20 cellular contexts compared by ENCODE assay signal in the genomic region with DNA sequence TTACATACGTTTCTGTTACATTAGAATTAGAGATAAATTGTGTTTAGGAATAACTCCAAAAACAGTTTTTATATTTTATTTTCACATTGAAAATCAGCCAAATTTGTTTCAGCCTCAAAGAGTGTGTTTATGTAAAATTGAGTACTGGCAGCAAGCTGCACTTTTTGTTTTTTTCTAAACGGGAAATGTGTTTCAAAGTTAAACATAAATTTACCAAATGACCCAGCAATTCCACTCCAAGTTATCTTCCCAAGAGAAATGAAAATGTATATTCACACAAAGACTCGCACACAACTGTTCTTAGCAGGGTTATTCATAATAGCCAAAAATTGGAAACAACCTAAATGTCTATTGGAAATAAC. TPM values are rescaled to one million over a fixed set of nuclear protein-coding genes. Genes with fewer than 3 reads are reported as not detected.
DNase-seq lines count a peak whose midpoint lies in the region; ATAC-seq and TF ChIP-seq lines count a peak whose summit lies in the region.
"Had no signal": no experiment of that assay in that cellular context is flagged by ENCODE, and none has a peak within 500 bp of the region (broad histone marks: within the 10 kb centered on the region; RNA-seq: fewer than 3 reads in every experiment).

No MANE protein-coding gene starts in this region.

- no peaks in the 10 kb centered on the region for H4K20me1 ChIP-seq in hepatocyte (ENCODE audit: insufficient read depth, poor library complexity, severe bottlenecking)

- H2AFZ ChIP-seq in hepatocyte: no peak overlapping the region
- H2AFZ ChIP-seq: GM23248 had no signal

- intact Hi-C loops in psoas muscle (cut with DNase I): no loop called here

- H3K4me1 ChIP-seq in HEK293 (ENCODE audit: control insufficient read depth, insufficient read depth, low read length) (peaks cover 8% of the 10 kb centered on the region), hepatocyte (ENCODE audit: insufficient read depth) (peaks cover 21% of the 10 kb centered on the region), psoas muscle (peaks cover 28% of the 10 kb centered on the region)
- H3K4me1 ChIP-seq: BE2C had no signal

- H3K4me2 ChIP-seq in hepatocyte: peak overlapping the region; percentile 42

- peak; percentile 32 for DNase-seq in GM12865 (ENCODE audit: low read depth)
- no peak for DNase-seq in hepatocyte (ENCODE audit: low spot score)
- no peak for DNase-seq in psoas muscle
- DNase-seq: ACHN; BE2C; C1 segment of cervical spinal cord; CD4-positive, CD25-positive, alpha-beta regulatory T cell; CD8-positive, alpha-beta memory T cell; COR-L47; DMS 273 treated with DMSO at 0.1 percent for 48 hours; DMS53; DND-41; EL; GM23248 had no signal

- H3K36me3 ChIP-seq in HEK293 (ENCODE audit: control insufficient read depth in 2 of 2, insufficient read depth in 1 of 2, low read length in 2 of 2) (no peaks in the 10 kb centered on the region), hepatocyte (replicated peaks; ENCODE audit: insufficient read depth, low read depth) (no peaks in the 10 kb centered on the region), psoas muscle (ENCODE audit: insufficient read depth in 1 of 2, low read depth in 1 of 2) (no peaks in the 10 kb centered on the region)
- H3K36me3 ChIP-seq: BE2C, HAP-1 had no signal

- no peaks in the 10 kb centered on the region for H3K79me2 ChIP-seq in hepatocyte

- no peaks in the 10 kb centered on the region for H3K9me2 ChIP-seq in hepatocyte (replicated peaks; ENCODE audit: insufficient read depth)

- POLR2A ChIA-PET in HEK293 (lab: Yijun Ruan, JAX): no interaction called here

- H3K27ac ChIP-seq in HEK293 (ENCODE audit: extremely low read depth, low read depth, low read length) (no peak overlapping the region), hepatocyte (no peak overlapping the region), psoas muscle (peak overlapping the region; percentile 76)
- H3K27ac ChIP-seq: GM23248 had no signal

- H3K9me3 ChIP-seq in HEK293 (ENCODE audit: control insufficient read depth, insufficient read depth, low read depth, low read length): no peaks in the 10 kb centered on the region
- H3K9me3 ChIP-seq in hepatocyte (ENCODE audit: low read depth): no peaks in the 10 kb centered on the region
- no peaks in the 10 kb centered on the region for H3K9me3 ChIP-seq in psoas muscle
- H3K9me3 ChIP-seq: BE2C, HAP-1 had no signal

- CTCF ChIA-PET in HEK293 (lab: Yijun Ruan, JAX): interaction anchor here (0.6 kb wide), 1 partner anchor 26 kb away, joined by 5 read pairs; no protein-coding TSS in a partner anchor

- H3K27me3 ChIP-seq in hepatocyte (no peaks in the 10 kb centered on the region), psoas muscle (ENCODE audit: insufficient read depth in 3 of 3, low read length in 2 of 3) (no peaks in the 10 kb centered on the region)
- H3K27me3 ChIP-seq: BE2C had no signal

- ATAC-seq in psoas muscle: no peak
- no peak for ATAC-seq in HG02678 (IDR thresholded peaks at IDR 0.05; ENCODE audit: unreplicated experiment)
- no peak for ATAC-seq in HG03025 (IDR thresholded peaks at IDR 0.05; ENCODE audit: low FRiP score, unreplicated experiment)
- ATAC-seq in HG03196 (IDR thresholded peaks at IDR 0.05; ENCODE audit: unreplicated experiment): no peak
- ATAC-seq: HepG2 had no signal

- 64% methylated on average over 3 of the region's 3 CpGs for WGBS in hepatocyte (ENCODE audit: low lambda C conversion rate, missing lambda C conversion rate)
- WGBS in psoas muscle, 3 donors: 50 to 72% (median 58%) methylated on average over 3 of the region's 3 CpGs

- TF ChIP-seq CTCF in GM12865 (IDR thresholded peaks at IDR 0.05; ENCODE audit: insufficient read depth, low read depth, low read length, missing control alignments) (no peak), HEK293 (tag by site-specific recombination; IDR thresholded peaks at IDR 0.05) (no peak), hepatocyte (IDR thresholded peaks at IDR 0.05; ENCODE audit: poor library complexity) (no peak), psoas muscle (IDR thresholded peaks at IDR 0.05) (no peak)

- H3K4me3 ChIP-seq in GM12865 (ENCODE audit: low read depth, low read length): no peak overlapping the region
- no peak overlapping the region for H3K4me3 ChIP-seq in HEK293 (ENCODE audit: low read depth, low read length)
- H3K4me3 ChIP-seq in hepatocyte: no peak overlapping the region
- peak overlapping the region; percentile 37 for H3K4me3 ChIP-seq in psoas muscle
- H3K4me3 ChIP-seq: GM23248, HAP-1 had no signal

TF ChIP-seq in HEK293, 187 proteins besides CTCF, POLR2A, EP300 and RAD21:
- TF ChIP-seq ZNF140 (tag by site-specific recombination; IDR thresholded peaks at IDR 0.05) (0 out of 2 replicates have a peak, but pooled peaks have one; percentile 15), SP2 (tag by site-specific recombination; IDR thresholded peaks at IDR 0.05) (no peak)

RNA-seq across cellular contexts. Expression of a gene that starts 9.4 kb away (rescaled TPM):
- total RNA-seq in hepatocyte (22.8 and 25.0 TPM in 2 replicates), psoas muscle (100 to 1,000 TPM in 1 of 4 donors, 10 to 100 TPM in 3; 53.8 to 108 (median 63.4) TPM)
- polyA plus RNA-seq in hepatocyte (13.6 and 18.5 TPM in 2 replicates), psoas muscle (10 to 100 TPM in 2 of 3 donors, 1 to 10 TPM in 1; 9.6 to 34.1 (median 22.0) TPM)
- polyA plus RNA-seq: CD4-positive, CD25-positive, alpha-beta regulatory T cell had no signal

RNA-seq across cellular contexts. Expression of a gene that starts 51.7 kb away (rescaled TPM):
- total RNA-seq in hepatocyte: 31.3 and 35.9 TPM in 2 replicates
- polyA plus RNA-seq in hepatocyte: 9.7 and 14.9 TPM in 2 replicates
- total RNA-seq in psoas muscle: 10 to 100 TPM in 2 of 4 donors, 1 to 10 TPM in 2; 7.1 to 11.2 (median 9.8) TPM
- 10 to 100 TPM in 1 of 3 donors, 1 to 10 TPM in 2; 3.2 to 10.3 (median 6.5) TPM for polyA plus RNA-seq in psoas muscle
